Comparison of ENCODE assay signal across 18 cellular contexts in genomic region chr4:41209901-41210300, GRCh38. TPM values are rescaled to one million over a fixed set of nuclear protein-coding genes. Genes with fewer than 3 reads are reported as not detected.
"Had no signal": no experiment of that assay in that cellular context is flagged by ENCODE, and none has a peak within 500 bp of the region (broad histone marks: within the 10 kb centered on the region; RNA-seq: fewer than 3 reads in every experiment).

No MANE protein-coding gene starts in this region.

- H3K27ac ChIP-seq: esophagus muscularis mucosa, skin epidermis, upper lobe of right lung, WERI-Rb-1 had no signal

- H3K4me3 Mint-ChIP-seq: activated CD4-positive, alpha-beta memory T cell treated with anti-CD3 and anti-CD28 coated beads for 36 hours; activated CD8-positive, alpha-beta memory T cell treated with anti-CD3 and anti-CD28 coated beads, Interleukin-2, amount 10 ng/mL, durations not matched to agents 7 days and 5 days; activated T-cell treated with anti-CD3 and anti-CD28 coated beads, Interleukin-2, amount 50 U/mL, for 4 hours; natural killer cell had no signal

- H3K36me3 ChIP-seq: esophagus muscularis mucosa, upper lobe of right lung, WERI-Rb-1 had no signal

- DNase-seq: activated CD4-positive, alpha-beta memory T cell treated with anti-CD3 and anti-CD28 coated beads for 36 hours; activated CD8-positive, alpha-beta memory T cell treated with anti-CD3 and anti-CD28 coated beads, Interleukin-2, amount 10 ng/mL, durations not matched to agents 7 days and 5 days; activated effector memory CD4-positive, alpha-beta T cell treated with anti-CD3 and anti-CD28 coated beads, Interleukin-2, amount 50 U/mL, for 16 hours; activated T-cell treated with anti-CD3 and anti-CD28 coated beads, Interleukin-2, amount 50 U/mL, for 4 hours; natural killer cell; retina; SK-N-SH; stimulated activated CD4-positive, alpha-beta T cell treated with anti-CD3 and anti-CD28 coated beads, Interleukin-4, amount 100 ng/mL, for 4 hours; stimulated activated CD8-positive, alpha-beta memory T cell treated with anti-CD3 and anti-CD28 coated beads, Interleukin-4, amount 100 ng/mL, for 48 hours; stimulated activated naive CD4-positive, alpha-beta T cell treated with Interleukin-2 at 50 U/mL for 16 hours; upper lobe of right lung; WERI-Rb-1 had no signal

- H3K36me3 Mint-ChIP-seq: activated CD4-positive, alpha-beta memory T cell treated with anti-CD3 and anti-CD28 coated beads for 36 hours; natural killer cell had no signal

- ATAC-seq: activated CD8-positive, alpha-beta memory T cell treated with anti-CD3 and anti-CD28 coated beads, Interleukin-2, amount 10 ng/mL, durations not matched to agents 7 days and 5 days; activated naive CD4-positive, alpha-beta T cell treated with anti-CD3 and anti-CD28 coated beads, Interleukin-2, amount 50 U/mL, for 72 hours; activated T-cell treated with anti-CD3 and anti-CD28 coated beads, Interleukin-2, amount 50 U/mL, for 4 hours; natural killer cell; upper lobe of right lung had no signal

- H3K9me3 Mint-ChIP-seq: activated CD4-positive, alpha-beta memory T cell treated with anti-CD3 and anti-CD28 coated beads for 36 hours; activated naive CD4-positive, alpha-beta T cell treated with anti-CD3 and anti-CD28 coated beads, Interleukin-2, amount 50 U/mL, for 72 hours; activated T-cell treated with anti-CD3 and anti-CD28 coated beads, Interleukin-2, amount 50 U/mL, for 4 hours; natural killer cell had no signal

- H3K27me3 ChIP-seq: esophagus muscularis mucosa, upper lobe of right lung had no signal

- H3K9ac ChIP-seq: SK-N-SH had no signal

- H3K4me3 ChIP-seq: esophagus muscularis mucosa, lung, skin epidermis, upper lobe of right lung had no signal

- H3K27ac Mint-ChIP-seq: activated CD4-positive, alpha-beta memory T cell treated with anti-CD3 and anti-CD28 coated beads for 36 hours; activated CD8-positive, alpha-beta memory T cell treated with anti-CD3 and anti-CD28 coated beads, Interleukin-2, amount 10 ng/mL, durations not matched to agents 7 days and 5 days; activated naive CD4-positive, alpha-beta T cell treated with anti-CD3 and anti-CD28 coated beads, Interleukin-2, amount 50 U/mL, for 72 hours; natural killer cell had no signal

- H3K9me3 ChIP-seq: esophagus muscularis mucosa, SK-N-SH, upper lobe of right lung had no signal

RNA-seq across cellular contexts. Expression of gene UCHL1, which starts 46.8 kb away (rescaled TPM):
- total RNA-seq: mononuclear cell; natural killer cell; T-helper 1 cell treated with Interleukin-12 subunit alpha and Interleukin-12 subunit beta and Interleukin-4 antibody, amounts not matched to agents 30 ng/mL and 1 ng/mL, for 36 hours had no signal
